8 cellular contexts compared by ENCODE assay signal in the genomic region with DNA sequence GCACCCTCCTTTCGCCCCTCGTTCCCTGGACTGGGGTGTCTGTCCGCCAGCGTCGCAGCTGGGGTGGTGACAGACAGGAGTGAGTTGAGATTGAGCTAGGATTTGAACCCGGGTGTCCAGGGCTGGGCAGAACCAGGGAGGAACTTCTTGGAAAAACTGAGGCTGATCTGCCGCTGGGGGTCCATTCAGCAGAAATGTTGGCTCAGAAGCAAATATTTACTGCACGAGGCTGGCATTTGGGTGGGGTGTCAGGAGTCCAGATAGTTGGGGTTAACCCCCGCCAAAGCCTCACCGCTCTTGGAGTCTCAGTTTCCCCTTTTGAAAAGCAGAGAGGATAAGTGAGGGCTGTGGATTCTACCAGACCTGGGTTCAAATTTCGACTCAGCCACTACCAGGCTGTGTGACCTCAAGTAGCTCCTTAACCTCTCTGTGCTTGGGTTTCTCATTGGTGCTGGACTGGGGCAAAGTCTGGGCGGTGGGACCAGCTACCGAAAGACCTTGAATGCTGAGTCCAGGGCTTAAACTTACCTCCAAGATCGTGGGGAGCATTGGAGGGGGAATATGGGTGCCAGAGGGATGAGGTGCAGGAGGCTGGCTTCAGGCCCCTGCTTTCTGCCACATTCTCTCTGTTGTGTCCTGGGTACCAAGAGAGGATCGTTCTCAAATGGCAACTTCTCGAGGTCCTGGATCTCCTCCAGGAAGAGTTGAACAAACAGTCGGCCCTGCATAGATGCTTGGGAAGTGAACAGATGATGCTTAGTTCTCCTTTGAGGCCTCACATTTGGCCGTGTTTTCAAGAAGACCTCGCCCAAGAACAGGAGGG. TPM values are rescaled to one million over a fixed set of nuclear protein-coding genes. Genes with fewer than 3 reads are reported as not detected.
A peak's percentile ranks its signal among the peaks of the same experiment; 100 is the strongest.
DNase-seq lines count a peak whose midpoint lies in the region; ATAC-seq and FAIRE-seq lines count a peak whose summit lies in the region.

No MANE protein-coding gene starts in this region.

- peak overlapping the region; percentile 87 for H3K27ac Mint-ChIP-seq in activated CD4-positive, alpha-beta memory T cell treated with anti-CD3 and anti-CD28 coated beads for 36 hours

- H3K27me3 Mint-ChIP-seq in activated CD4-positive, alpha-beta memory T cell treated with anti-CD3 and anti-CD28 coated beads for 36 hours: no peaks in the 10 kb centered on the region

- 29% methylated on average over 19 of the region's 19 CpGs for WGBS in right cardiac atrium
- WGBS in small intestine, 3 donors: 5 to 20% (median 13%) methylated on average over 19 of the region's 19 CpGs

- H3K4me1 ChIP-seq in right cardiac atrium (ENCODE audit: control insufficient read depth, insufficient read depth, low read length) (peaks cover 3% of the 10 kb centered on the region), small intestine (ENCODE audit: control insufficient read depth in 2 of 2, insufficient read depth in 1 of 2, low read depth in 1 of 2, low read length in 1 of 2) (peaks cover 2 to 7% of the 10 kb centered on the region in 2 donors)

- no peaks in the 10 kb centered on the region for H3K9me3 Mint-ChIP-seq in activated CD4-positive, alpha-beta memory T cell treated with anti-CD3 and anti-CD28 coated beads for 36 hours

- H3K4me3 Mint-ChIP-seq in activated CD4-positive, alpha-beta memory T cell treated with anti-CD3 and anti-CD28 coated beads for 36 hours: peak overlapping the region; percentile 81

- CTCF ChIA-PET in activated CD4-positive, alpha-beta memory T cell treated with anti-CD3 and anti-CD28 coated beads for 36 hours (lab: Charles Lee): interaction anchor here (0.6 to 3.7 kb wide), 9 partner anchors 8 to 370 kb away, joined by 3 to 15 read pairs (median 3); a partner anchor contains a TSS

- H3K9me3 ChIP-seq in right cardiac atrium (ENCODE audit: control insufficient read depth, low read length) (no peaks in the 10 kb centered on the region), small intestine (ENCODE audit: control insufficient read depth, low read depth) (no peaks in the 10 kb centered on the region)

- POLR2A ChIA-PET in activated CD4-positive, alpha-beta memory T cell treated with anti-CD3 and anti-CD28 coated beads for 36 hours (lab: Charles Lee): interaction anchor here (0.9 to 3.2 kb wide), 4 partner anchors 14 to 163 kb away, joined by 3 to 15 read pairs (median 3); a partner anchor contains a TSS

- H3K27ac ChIP-seq in right cardiac atrium (ENCODE audit: low read length): no peak overlapping the region
- peak overlapping the region; percentile 32 to 77 for H3K27ac ChIP-seq in small intestine (ENCODE audit: low read depth in 1 of 2, low read length in 1 of 2)

- ATAC-seq in right cardiac atrium (no peak), HG03520 (IDR thresholded peaks at IDR 0.05; ENCODE audit: unreplicated experiment) (no peak), HG03280 (IDR thresholded peaks at IDR 0.05; ENCODE audit: unreplicated experiment) (no peak), GM18868 (IDR thresholded peaks at IDR 0.05; ENCODE audit: unreplicated experiment) (no peak)

- no peak for FAIRE-seq in small intestine (lab: Jason Lieb, UNC)

- peak overlapping the region; percentile 67 for H3K4me3 ChIP-seq in H7 (ENCODE audit: insufficient read depth, low read depth, low read length)
- peak overlapping the region; percentile 83 for H3K4me3 ChIP-seq in right cardiac atrium (ENCODE audit: low read length)
- peak overlapping the region; percentile 70 to 84 for H3K4me3 ChIP-seq in small intestine (ENCODE audit: low read depth in 1 of 2, low read length in 2 of 2)

- peak; percentile 42 for DNase-seq in H7
- peak; percentile 14 for DNase-seq in activated CD4-positive, alpha-beta memory T cell treated with anti-CD3 and anti-CD28 coated beads for 36 hours
- no peak for DNase-seq in right cardiac atrium
- no peak for DNase-seq in small intestine
- no peak for DNase-seq in AML-193 (lab: John Stamatoyannopoulos, UW)

- H3K27me3 ChIP-seq in H7 (ENCODE audit: control insufficient read depth, insufficient read depth, low read length) (peaks cover 8% of the 10 kb centered on the region; the same call in 1 of the 2 replicates), right cardiac atrium (ENCODE audit: control insufficient read depth, insufficient read depth) (no peaks in the 10 kb centered on the region), small intestine (ENCODE audit: control insufficient read depth in 2 of 2, insufficient read depth in 2 of 2, low read length in 2 of 2) (no peaks in the 10 kb centered on the region)

- H3K36me3 ChIP-seq in H7 (replicated peaks; ENCODE audit: control insufficient read depth, insufficient read depth, low read length) (no peaks in the 10 kb centered on the region; the same call in none of the 2 replicates), small intestine (ENCODE audit: control insufficient read depth in 2 of 2, insufficient read depth in 2 of 2, low read length in 2 of 2) (peaks cover 0 to 14% of the 10 kb centered on the region in 2 donors)

- H3K4me1 Mint-ChIP-seq in activated CD4-positive, alpha-beta memory T cell treated with anti-CD3 and anti-CD28 coated beads for 36 hours (ENCODE audit: low read depth): peaks cover 35% of the 10 kb centered on the region

- H3K36me3 Mint-ChIP-seq in activated CD4-positive, alpha-beta memory T cell treated with anti-CD3 and anti-CD28 coated beads for 36 hours: peaks cover 8% of the 10 kb centered on the region

- intact Hi-C loops in activated CD4-positive, alpha-beta memory T cell treated with anti-CD3 and anti-CD28 coated beads for 36 hours (cut with micrococcal nuclease): loop anchor here (1.0 kb wide), 1 partner anchor 34 kb away; no protein-coding TSS in a partner anchor
- intact Hi-C loops in right cardiac atrium (cut with DNase I): loop anchor here in 3 of 4 donors (5.0 to 10.0 kb wide), 2 partner anchors 34 to 46 kb away; a partner anchor contains a TSS

RNA-seq across cellular contexts. Expression of a gene that starts 21.1 kb away (rescaled TPM):
- 2.4 and 4.0 TPM in 2 replicates for total RNA-seq in H7 (2014; rRNA removed; shearing (Covaris generic))
- 10 to 100 TPM; 22.5 to 23.8 TPM for total RNA-seq in activated CD4-positive, alpha-beta memory T cell treated with anti-CD3 and anti-CD28 coated beads for 36 hours
- total RNA-seq in right cardiac atrium: 1 to 10 TPM; 5.1 to 6.9 (median 6.5) TPM
- polyA plus RNA-seq in right cardiac atrium (2.6 TPM), small intestine (10 to 100 TPM in 2 of 3 donors, 1 to 10 TPM in 1; 9.3 to 34.6 (median 22.8) TPM)

RNA-seq across cellular contexts. Expression of a gene that starts 31.9 kb away (rescaled TPM):
- not detected in 2 replicates for total RNA-seq in H7 (2014; rRNA removed; shearing (Covaris generic))
- 10 to 100 TPM; 22.6 to 23.3 TPM for total RNA-seq in activated CD4-positive, alpha-beta memory T cell treated with anti-CD3 and anti-CD28 coated beads for 36 hours
- total RNA-seq in right cardiac atrium: 1 to 10 TPM in 2 of 4 donors, under 1 TPM in 2; 0.79 to 1.6 (median 0.97) TPM
- polyA plus RNA-seq in right cardiac atrium (0.32 TPM), small intestine (1 to 10 TPM in 1 of 3 donors, under 1 TPM in 2; 0.81 to 2.4 (median 0.89) TPM)

RNA-seq across cellular contexts. Expression of a gene that starts 34.3 kb away (rescaled TPM):
- 26.7 and 29.0 TPM in 2 replicates for total RNA-seq in H7 (2014; rRNA removed; shearing (Covaris generic))
- 10 to 100 TPM; 14.9 to 19.1 TPM for total RNA-seq in activated CD4-positive, alpha-beta memory T cell treated with anti-CD3 and anti-CD28 coated beads for 36 hours
- total RNA-seq in right cardiac atrium: 10 to 100 TPM; 21.3 to 30.1 (median 26.4) TPM
- 7.1 TPM for polyA plus RNA-seq in right cardiac atrium
- 10 to 100 TPM in 1 of 3 donors, 1 to 10 TPM in 2; 1.6 to 14.2 (median 2.0) TPM for polyA plus RNA-seq in small intestine

RNA-seq across cellular contexts. Expression of a gene that starts 55.0 kb away (rescaled TPM):
- total RNA-seq in H7 (2014; rRNA removed; shearing (Covaris generic)): 47.3 and 53.4 TPM in 2 replicates
- total RNA-seq in activated CD4-positive, alpha-beta memory T cell treated with anti-CD3 and anti-CD28 coated beads for 36 hours: 10 to 100 TPM; 23.7 to 26.9 TPM
- 10 to 100 TPM; 21.8 to 47.4 (median 35.9) TPM for total RNA-seq in right cardiac atrium
- 10.1 TPM for polyA plus RNA-seq in right cardiac atrium
- polyA plus RNA-seq in small intestine: 100 to 1,000 TPM in 1 of 3 donors, 10 to 100 TPM in 2; 51.9 to 178 (median 91.6) TPM

Comparison
In these comparisons a context has a peak if more than half of its experiments do, and no peak if none do; other contexts are left out.
1. DNase-seq: peak in H7 (single experiment) and activated CD4-positive, alpha-beta memory T cell treated with anti-CD3 and anti-CD28 coated beads for 36 hours (single experiment); none in right cardiac atrium (0 of 3), small intestine (single experiment) and AML-193 (0 of 2).
2. RNA of a gene that starts 31.9 kb away (total RNA-seq): 22.6 to 23.3 TPM in activated CD4-positive, alpha-beta memory T cell treated with anti-CD3 and anti-CD28 coated beads for 36 hours; 0.79 to 1.6 TPM in right cardiac atrium and not detected in H7; every median in the first group is over 4 times any median in the second.
3. Peak in every context shown above with its lines, with median percentiles within 50 percentile points of each other: H3K4me3 ChIP-seq.